28 cellular contexts compared by ENCODE assay signal in the genomic region with DNA sequence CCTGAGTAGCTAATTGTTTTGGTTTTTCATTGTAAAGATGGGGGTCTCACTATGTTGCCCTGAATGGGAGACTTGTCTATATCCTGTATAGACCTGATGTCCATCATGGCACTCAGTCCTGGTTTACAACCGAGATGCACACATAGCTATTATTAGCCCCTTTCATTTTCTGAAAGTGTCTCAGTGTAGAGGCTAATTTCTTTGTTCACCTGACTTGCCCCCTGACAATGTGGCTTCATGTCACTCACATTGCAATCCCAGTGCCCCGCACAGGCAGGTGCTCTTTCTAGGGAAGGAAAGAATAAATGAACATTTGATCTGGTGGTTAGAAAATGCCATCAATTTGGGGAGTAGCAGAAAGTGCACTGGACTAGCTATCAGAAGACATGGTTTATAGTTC.
"Had no signal": no experiment of that assay in that cellular context is flagged by ENCODE, and none has a peak within 500 bp of the region (broad histone marks: within the 10 kb centered on the region; RNA-seq: fewer than 3 reads in every experiment).

No MANE protein-coding gene starts in this region.

- H3K36me3 ChIP-seq: esophagus squamous epithelium, left lung, lower lobe of right lung, pancreas, sigmoid colon, tibial nerve had no signal

- H3K27ac ChIP-seq: body of pancreas, epithelial cell of prostate, esophagus squamous epithelium, left lung, lower lobe of right lung, pancreas, psoas muscle, sigmoid colon, tibial nerve had no signal

- H3K36me3 Mint-ChIP-seq: activated naive CD4-positive, alpha-beta T cell treated with anti-CD3 and anti-CD28 coated beads, Interleukin-2, amount 50 U/mL, for 24 hours; naive thymus-derived CD8-positive, alpha-beta T cell; stimulated activated naive B cell treated with anti-CD40 and anti-IgM and Interleukin-4, amounts not matched to agents 10 μg/mL and 1 μg/mL and 100 μg/mL, for 72 hours had no signal

- H3K9me3 ChIP-seq: body of pancreas, esophagus squamous epithelium, left lung, lower lobe of right lung, pancreas, psoas muscle, sigmoid colon, tibial nerve had no signal

- H3K4me1 ChIP-seq: body of pancreas, left lung, lower lobe of right lung, pancreas, tibial nerve had no signal

- H3K27ac Mint-ChIP-seq: activated T-cell treated with anti-CD3 and anti-CD28 coated beads, Interleukin-2, amount 50 U/mL, for 24 hours; stimulated activated naive B cell treated with anti-CD40 and anti-IgM and Interleukin-4, amounts not matched to agents 10 μg/mL and 1 μg/mL and 100 μg/mL, for 72 hours; T-helper 2 cell treated with Interferon-gamma antibody and Interleukin-4, amounts not matched to agents 5 μg/mL and 100 μg/mL, for 36 hours had no signal

- H3K27me3 Mint-ChIP-seq: activated naive CD4-positive, alpha-beta T cell treated with anti-CD3 and anti-CD28 coated beads, Interleukin-2, amount 50 U/mL, for 24 hours; activated T-cell treated with anti-CD3 and anti-CD28 coated beads, Interleukin-2, amount 50 U/mL, for 24 hours; naive thymus-derived CD8-positive, alpha-beta T cell had no signal

- ATAC-seq: body of pancreas; left lung; lower lobe of right lung; naive thymus-derived CD8-positive, alpha-beta T cell; pancreas; psoas muscle; stimulated activated naive B cell treated with anti-CD40 and anti-IgM and Interleukin-4, amounts not matched to agents 10 μg/mL and 1 μg/mL and 100 μg/mL, for 72 hours had no signal

- DNase-seq: activated CD4-positive, alpha-beta T cell treated with anti-CD3 and anti-CD28 coated beads for 4 hours; activated CD4-positive, alpha-beta T cell treated with anti-CD3 and anti-CD28 coated beads, Interleukin-2, amount 50 U/mL, for 4 hours; activated CD4-positive, CD25-positive, alpha-beta regulatory T cell; activated CD8-positive, alpha-beta memory T cell treated with anti-CD3 and anti-CD28 coated beads, Interleukin-2, amount 50 U/mL, for 48 hours; activated gamma-delta T cell; activated T-cell treated with anti-CD3 and anti-CD28 coated beads, Interleukin-2, amount 50 U/mL, for 24 hours; anterior cingulate cortex; body of pancreas; dermis blood vessel endothelial cell; effector CD4-positive, alpha-beta T cell; esophagus squamous epithelium; mesenchymal stem cell; naive thymus-derived CD8-positive, alpha-beta T cell; nucleus accumbens; psoas muscle; sigmoid colon; small intestine; stimulated activated CD4-positive, alpha-beta T cell treated with anti-CD3 and anti-CD28 coated beads, Interleukin-4, amount 100 ng/mL, for 4 hours; stimulated activated CD8-positive, alpha-beta memory T cell treated with anti-CD3 and anti-CD28 coated beads, Interleukin-4, amount 100 ng/mL, for 48 hours; stimulated activated naive B cell treated with anti-CD40 and anti-IgM and Interleukin-4, amounts not matched to agents 10 μg/mL and 1 μg/mL and 100 μg/mL, for 72 hours had no signal

- H3K27me3 ChIP-seq: body of pancreas, esophagus squamous epithelium, left lung, pancreas, sigmoid colon, tibial nerve had no signal

- H3K9me3 Mint-ChIP-seq: activated naive CD4-positive, alpha-beta T cell treated with anti-CD3 and anti-CD28 coated beads, Interleukin-2, amount 50 U/mL, for 24 hours; activated T-cell treated with anti-CD3 and anti-CD28 coated beads, Interleukin-2, amount 50 U/mL, for 24 hours; naive thymus-derived CD8-positive, alpha-beta T cell; neural crest cell; stimulated activated naive B cell treated with anti-CD40 and anti-IgM and Interleukin-4, amounts not matched to agents 10 μg/mL and 1 μg/mL and 100 μg/mL, for 72 hours; T-helper 2 cell treated with Interferon-gamma antibody and Interleukin-4, amounts not matched to agents 5 μg/mL and 100 μg/mL, for 36 hours had no signal

- H3K4me3 ChIP-seq: body of pancreas, esophagus squamous epithelium, left lung, lower lobe of right lung, pancreas, psoas muscle, sigmoid colon, tibial nerve had no signal

- H3K4me1 Mint-ChIP-seq: neural crest cell had no signal

- H3K4me3 Mint-ChIP-seq: activated naive CD4-positive, alpha-beta T cell treated with anti-CD3 and anti-CD28 coated beads, Interleukin-2, amount 50 U/mL, for 24 hours; activated T-cell treated with anti-CD3 and anti-CD28 coated beads, Interleukin-2, amount 50 U/mL, for 24 hours; neural crest cell; stimulated activated naive B cell treated with anti-CD40 and anti-IgM and Interleukin-4, amounts not matched to agents 10 μg/mL and 1 μg/mL and 100 μg/mL, for 72 hours; T-helper 2 cell treated with Interferon-gamma antibody and Interleukin-4, amounts not matched to agents 5 μg/mL and 100 μg/mL, for 36 hours had no signal
